29 cellular contexts compared by ENCODE assay signal in genomic region chr13:78910147-78910546, GRCh38.
"Had no signal": no experiment of that assay in that cellular context is flagged by ENCODE, and none has a peak within 500 bp of the region (broad histone marks: within the 10 kb centered on the region; RNA-seq: fewer than 3 reads in every experiment).

No MANE protein-coding gene starts in this region.

- H3K79me2 ChIP-seq: parathyroid adenoma had no signal

- H3K4me3 Mint-ChIP-seq: naive thymus-derived CD4-positive, alpha-beta T cell; natural killer cell; nephron; neural progenitor cell; stimulated activated naive B cell treated with anti-CD40 and anti-IgM and Interleukin-4, amounts not matched to agents 10 μg/mL and 1 μg/mL and 100 μg/mL, for 72 hours; stimulated activated naive CD8-positive, alpha-beta T cell treated with anti-CD3 and anti-CD28 coated beads, Interleukin-15, Interleukin-2, amounts not matched to agents 100 ng/mL and 50 ng/mL, for 24 hours had no signal

- FAIRE-seq: urothelium cell line had no signal

- H3K36me3 Mint-ChIP-seq: naive thymus-derived CD4-positive, alpha-beta T cell; natural killer cell; neural progenitor cell; stimulated activated naive B cell treated with anti-CD40 and anti-IgM and Interleukin-4, amounts not matched to agents 10 μg/mL and 1 μg/mL and 100 μg/mL, for 72 hours had no signal

- H3K4me1 Mint-ChIP-seq: naive thymus-derived CD4-positive, alpha-beta T cell; natural killer cell; nephron; stimulated activated naive B cell treated with anti-CD40 and anti-IgM and Interleukin-4, amounts not matched to agents 10 μg/mL and 1 μg/mL and 100 μg/mL, for 72 hours had no signal

- H3K9ac ChIP-seq: neural progenitor cell, parathyroid adenoma had no signal

- H3K27me3 ChIP-seq: neural progenitor cell, ovary, spleen, stomach, thyroid gland, tibial nerve, upper lobe of left lung had no signal

- H3K36me3 ChIP-seq: neural progenitor cell, ovary, spleen, stomach, thoracic aorta, thyroid gland, tibial nerve, upper lobe of left lung had no signal

- H2AFZ ChIP-seq: neural progenitor cell, parathyroid adenoma had no signal

- H3K27ac Mint-ChIP-seq: naive thymus-derived CD4-positive, alpha-beta T cell; natural killer cell; nephron; neural progenitor cell; progenitor cell of endocrine pancreas; stimulated activated naive B cell treated with anti-CD40 and anti-IgM and Interleukin-4, amounts not matched to agents 10 μg/mL and 1 μg/mL and 100 μg/mL, for 72 hours; stimulated activated naive CD8-positive, alpha-beta T cell treated with anti-CD3 and anti-CD28 coated beads, Interleukin-15, Interleukin-2, amounts not matched to agents 100 ng/mL and 50 ng/mL, for 24 hours had no signal

- H3K4me1 ChIP-seq: neural progenitor cell, parathyroid adenoma, psoas muscle, spleen, stomach, thyroid gland, tibial nerve, upper lobe of left lung had no signal

- H3K9me3 Mint-ChIP-seq: nephron; neural progenitor cell; stimulated activated naive B cell treated with anti-CD40 and anti-IgM and Interleukin-4, amounts not matched to agents 10 μg/mL and 1 μg/mL and 100 μg/mL, for 72 hours had no signal

- DNase-seq: naive thymus-derived CD4-positive, alpha-beta T cell; natural killer cell; occipital lobe; ovary; posterior cingulate gyrus; psoas muscle; right cardiac atrium; spleen; stimulated activated CD4-positive, alpha-beta T cell treated with anti-CD3 and anti-CD28 coated beads, Interleukin-12 subunit alpha, Interleukin-12 subunit beta, amount 100 ng/mL, for 4 hours; stimulated activated CD4-positive, alpha-beta T cell treated with anti-CD3 and anti-CD28 coated beads, Interleukin-1b, Interleukin-23, amount 100 ng/mL, for 48 hours; stimulated activated CD4-positive, alpha-beta T cell treated with anti-CD3 and anti-CD28 coated beads, Interleukin-4, amount 100 ng/mL, for 1 hour; stimulated activated CD4-positive, alpha-beta T cell treated with anti-CD3 and anti-CD28 coated beads, Interleukin-4, amount 100 ng/mL, for 4 hours; stimulated activated CD8-positive, alpha-beta memory T cell treated with anti-CD3 and anti-CD28 coated beads, Interleukin-4, amount 100 ng/mL, for 48 hours; stimulated activated naive B cell treated with anti-CD40 and anti-IgM and Interleukin-4, amounts not matched to agents 10 μg/mL and 1 μg/mL and 100 μg/mL, for 72 hours; stimulated activated naive CD4-positive, alpha-beta T cell treated with Interleukin-2 at 50 U/mL for 16 hours; stomach; thyroid gland; upper lobe of left lung had no signal

- H3K27me3 Mint-ChIP-seq: stimulated activated naive CD8-positive, alpha-beta T cell treated with anti-CD3 and anti-CD28 coated beads, Interleukin-15, Interleukin-2, amounts not matched to agents 100 ng/mL and 50 ng/mL, for 24 hours had no signal

- H3K9me3 ChIP-seq: ovary, psoas muscle, spleen, stomach, thoracic aorta, thyroid gland, tibial nerve, upper lobe of left lung had no signal

- ATAC-seq: naive thymus-derived CD4-positive, alpha-beta T cell; natural killer cell; psoas muscle; right cardiac atrium; sciatic nerve; stimulated activated naive B cell treated with anti-CD40 and anti-IgM and Interleukin-4, amounts not matched to agents 10 μg/mL and 1 μg/mL and 100 μg/mL, for 72 hours had no signal

- H3K4me2 ChIP-seq: neural progenitor cell, smooth muscle cell had no signal

- H3K4me3 ChIP-seq: neural progenitor cell, ovary, psoas muscle, skin epidermis, smooth muscle cell, spleen, stomach, thoracic aorta, thyroid gland, tibial nerve, upper lobe of left lung had no signal

- H3K27ac ChIP-seq: neural progenitor cell, ovary, parathyroid adenoma, psoas muscle, skin epidermis, spleen, stomach, thoracic aorta, thyroid gland, tibial nerve, upper lobe of left lung had no signal
